18 cellular contexts compared by ENCODE assay signal in genomic region chr7:153696242-153696641, GRCh38.
DNase-seq lines count a peak whose midpoint lies in the region; ATAC-seq and TF ChIP-seq lines count a peak whose summit lies in the region.
"Had no signal": no experiment of that assay in that cellular context is flagged by ENCODE, and none has a peak within 500 bp of the region (broad histone marks: within the 10 kb centered on the region; RNA-seq: fewer than 3 reads in every experiment).

No MANE protein-coding gene starts in this region.

- H2AFZ ChIP-seq in H9 (ENCODE audit: low read length), result no peak overlapping the region

- no peak overlapping the region for H4K91ac ChIP-seq in H9 (ENCODE audit: insufficient read length, low read depth, low read length)

- no peak overlapping the region for H2AK5ac ChIP-seq in H9 (ENCODE audit: insufficient read length, low read length)

- H3K4me3 ChIP-seq in iPS-15b (ENCODE audit: low read depth, low read length), result peak overlapping the region; percentile 8
- H3K4me3 ChIP-seq: BLaER1 had no signal

- H2BK12ac ChIP-seq in H9 (ENCODE audit: insufficient read length, low read depth, low read length), result no peak overlapping the region

- H3K9me3 ChIP-seq in ES-I3 (ENCODE audit: control insufficient read depth, insufficient read depth, low read length) (no peaks in the 10 kb centered on the region), H9 (ENCODE audit: control insufficient read depth, low read depth, low read length) (no peaks in the 10 kb centered on the region), iPS-15b (ENCODE audit: control insufficient read depth, insufficient read depth, low read length) (peaks cover 6% of the 10 kb centered on the region)
- H3K9me3 ChIP-seq: BLaER1 had no signal

- H3K27me3 ChIP-seq in H9 (ENCODE audit: insufficient read depth, low read length), result no peaks in the 10 kb centered on the region
- no peaks in the 10 kb centered on the region for H3K27me3 ChIP-seq in iPS-15b (ENCODE audit: control insufficient read depth, insufficient read depth, low read length)
- H3K27me3 ChIP-seq: BLaER1 had no signal

- no peak for ATAC-seq in stimulated activated naive B cell treated with anti-CD40 and anti-IgM and Interleukin-4, amounts not matched to agents 10 μg/mL and 1 μg/mL and 100 μg/mL, for 72 hours (replicated peaks)
- ATAC-seq in GM21390 (IDR thresholded peaks at IDR 0.05; ENCODE audit: unreplicated experiment) (no peak), GM21737 (IDR thresholded peaks at IDR 0.05; ENCODE audit: unreplicated experiment) (no peak), HG02885 (IDR thresholded peaks at IDR 0.05; ENCODE audit: poor library complexity, unreplicated experiment) (no peak)
- ATAC-seq: HCT116 had no signal

- H3K36me3 Mint-ChIP-seq in H9 (ENCODE audit: insufficient read depth in 1 of 3, low read depth in 3 of 3), result peaks cover 0 to 21% (median 2%) of the 10 kb centered on the region in 3 experiments; a peak in 5 of 7 replicates
- H3K36me3 Mint-ChIP-seq in stimulated activated naive B cell treated with anti-CD40 and anti-IgM and Interleukin-4, amounts not matched to agents 10 μg/mL and 1 μg/mL and 100 μg/mL, for 72 hours, result no peaks in the 10 kb centered on the region
- H3K36me3 Mint-ChIP-seq: CD4-positive, CD25-positive, alpha-beta regulatory T cell; CD8-positive, alpha-beta memory T cell had no signal

- no peaks in the 10 kb centered on the region for H3K23me2 ChIP-seq in H9 (ENCODE audit: insufficient read length, low read depth, low read length, poor library complexity, severe bottlenecking)

- H3K4me2 ChIP-seq in H9 (ENCODE audit: insufficient read depth, insufficient read length, low read length), result no peak overlapping the region
- H3K4me2 ChIP-seq: BLaER1 had no signal

- no peak overlapping the region for H3K23ac ChIP-seq in H9 (ENCODE audit: insufficient read length, low read depth, low read length)

- TF ChIP-seq CTCF in H9 (conservative IDR thresholded peaks at IDR 0.05), result no peak

- no peak overlapping the region for H3K56ac ChIP-seq in H9 (ENCODE audit: insufficient read length, low read depth, low read length)

- no peak overlapping the region for H3K18ac ChIP-seq in H9 (ENCODE audit: insufficient read length, low read depth, low read length)

- H3K4ac ChIP-seq in H9 (ENCODE audit: low read depth, low read length), result no peak overlapping the region

- no peak overlapping the region for H3K27ac ChIP-seq in H9 (ENCODE audit: insufficient read length, low read depth, low read length)
- H3K27ac ChIP-seq: BLaER1, C4-2B had no signal

- H3K4me1 Mint-ChIP-seq in H9, result no peaks in the 10 kb centered on the region
- H3K4me1 Mint-ChIP-seq in stimulated activated naive B cell treated with anti-CD40 and anti-IgM and Interleukin-4, amounts not matched to agents 10 μg/mL and 1 μg/mL and 100 μg/mL, for 72 hours, result no peaks in the 10 kb centered on the region
- H3K4me1 Mint-ChIP-seq: B cell; CD4-positive, CD25-positive, alpha-beta regulatory T cell; CD8-positive, alpha-beta memory T cell had no signal

- no peak overlapping the region for H3K27ac Mint-ChIP-seq in H9
- peak overlapping the region; percentile 20 for H3K27ac Mint-ChIP-seq in stimulated activated naive B cell treated with anti-CD40 and anti-IgM and Interleukin-4, amounts not matched to agents 10 μg/mL and 1 μg/mL and 100 μg/mL, for 72 hours
- H3K27ac Mint-ChIP-seq: B cell; CD8-positive, alpha-beta memory T cell had no signal

- H3K9ac ChIP-seq in ES-I3 (ENCODE audit: low read depth, low read length) (peak overlapping the region; percentile 30; the same call in 1 of the 2 replicates), H9 (ENCODE audit: extremely low read depth, insufficient read length, low read length) (no peak overlapping the region), iPS-15b (ENCODE audit: low read depth, low read length) (no peak overlapping the region)
- H3K9ac ChIP-seq: BLaER1 had no signal

- H2BK20ac ChIP-seq in H9 (ENCODE audit: low read depth, low read length, poor library complexity, severe bottlenecking), result no peak overlapping the region

- no peak overlapping the region for H4K8ac ChIP-seq in H9 (replicated peaks; ENCODE audit: insufficient read length, low read depth, low read length)

- H3K9me3 Mint-ChIP-seq in H9, result peaks cover 79 to 92% of the 10 kb centered on the region in 2 experiments
- peaks cover 4 to 8% of the 10 kb centered on the region in 2 donors for H3K9me3 Mint-ChIP-seq in stimulated activated naive B cell treated with anti-CD40 and anti-IgM and Interleukin-4, amounts not matched to agents 10 μg/mL and 1 μg/mL and 100 μg/mL, for 72 hours

- no peak overlapping the region for H3T11ph ChIP-seq in H9 (ENCODE audit: low read length)

- H3K4me1 ChIP-seq in ES-I3 (ENCODE audit: insufficient read depth, low read length) (no peaks in the 10 kb centered on the region), H9 (ENCODE audit: insufficient read depth, low read length) (no peaks in the 10 kb centered on the region), iPS-15b (ENCODE audit: control insufficient read depth, insufficient read depth, low read length) (no peaks in the 10 kb centered on the region)
- H3K4me1 ChIP-seq: BLaER1 had no signal

- H2BK15ac ChIP-seq in H9 (ENCODE audit: low read depth, low read length), result no peak overlapping the region

- DNase-seq in H9 (peak; percentile 45), amniotic stem cell (lab: John Stamatoyannopoulos, UW) (no peak)
- DNase-seq in stimulated activated naive B cell treated with anti-CD40 and anti-IgM and Interleukin-4, amounts not matched to agents 10 μg/mL and 1 μg/mL and 100 μg/mL, for 72 hours, result no peak
- DNase-seq: CD4-positive, CD25-positive, alpha-beta regulatory T cell; CD8-positive, alpha-beta memory T cell; DMS 273 treated with DMSO at 0.1 percent for 48 hours; DMS79; EL; GOT3 had no signal

- H4K20me1 ChIP-seq in H9 (ENCODE audit: control insufficient read depth, insufficient read depth, insufficient read length), result no peaks in the 10 kb centered on the region
- H4K20me1 ChIP-seq: BLaER1 had no signal

- no CpG with 5 or more reads among the region's 12 CpGs for WGBS in H9 (ENCODE audit: extremely low coverage, insufficient read length, low lambda C conversion rate)

- H3K14ac ChIP-seq in H9 (ENCODE audit: insufficient read depth, low read length), result no peak overlapping the region

- H2BK120ac ChIP-seq in H9 (ENCODE audit: low read depth, low read length, poor library complexity, severe bottlenecking), result no peak overlapping the region

- H2BK5ac ChIP-seq in H9 (ENCODE audit: insufficient read length, low read length), result no peak overlapping the region

- H3K79me2 ChIP-seq in H9 (ENCODE audit: insufficient read depth, low read length), result no peaks in the 10 kb centered on the region

- H3K36me3 ChIP-seq in ES-I3 (ENCODE audit: insufficient read depth, low read length) (no peaks in the 10 kb centered on the region), iPS-15b (ENCODE audit: control insufficient read depth, insufficient read depth, low read length) (no peaks in the 10 kb centered on the region)
- H3K36me3 ChIP-seq: BLaER1 had no signal

- H4K5ac ChIP-seq in H9 (ENCODE audit: insufficient read length, low read depth, low read length), result no peak overlapping the region

- H3K27me3 Mint-ChIP-seq in H9 (ENCODE audit: low read depth), result no peaks in the 10 kb centered on the region
- H3K27me3 Mint-ChIP-seq in stimulated activated naive B cell treated with anti-CD40 and anti-IgM and Interleukin-4, amounts not matched to agents 10 μg/mL and 1 μg/mL and 100 μg/mL, for 72 hours, result no peaks in the 10 kb centered on the region
- H3K27me3 Mint-ChIP-seq: B cell; CD4-positive, CD25-positive, alpha-beta regulatory T cell; CD8-positive, alpha-beta memory T cell had no signal

- no peak overlapping the region for H3K4me3 Mint-ChIP-seq in H9
- H3K4me3 Mint-ChIP-seq in stimulated activated naive B cell treated with anti-CD40 and anti-IgM and Interleukin-4, amounts not matched to agents 10 μg/mL and 1 μg/mL and 100 μg/mL, for 72 hours, result no peak overlapping the region
- H3K4me3 Mint-ChIP-seq: B cell; CD4-positive, CD25-positive, alpha-beta regulatory T cell; CD8-positive, alpha-beta memory T cell had no signal

- H3K79me1 ChIP-seq in H9 (ENCODE audit: insufficient read depth, low read depth, low read length, poor library complexity, severe bottlenecking), result no peaks in the 10 kb centered on the region
